12 cellular contexts compared by ENCODE assay signal in the genomic region with DNA sequence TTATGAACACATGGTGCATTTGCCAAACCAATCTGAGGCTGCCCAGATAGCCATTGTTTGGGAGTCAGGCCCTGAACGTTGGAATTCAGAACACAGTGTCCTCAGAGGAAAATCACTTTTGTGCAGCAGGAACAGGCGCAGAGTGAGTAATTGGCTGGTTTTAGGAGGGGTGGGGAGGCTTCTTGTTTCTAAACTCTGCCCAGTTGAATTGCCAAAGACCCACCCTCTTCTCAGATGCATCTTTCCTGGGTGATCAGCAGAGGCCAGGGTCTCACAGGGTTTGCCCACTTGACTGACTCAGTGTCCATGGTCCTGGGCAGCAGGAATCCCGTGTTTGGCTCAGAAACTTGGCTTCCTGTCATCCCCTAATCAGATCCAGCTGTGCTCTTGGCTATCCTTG. TPM values are rescaled to one million over a fixed set of nuclear protein-coding genes. Genes with fewer than 3 reads are reported as not detected.
DNase-seq lines count a peak whose midpoint lies in the region; ATAC-seq and TF ChIP-seq lines count a peak whose summit lies in the region.
"Had no signal": no experiment of that assay in that cellular context is flagged by ENCODE, and none has a peak within 500 bp of the region (broad histone marks: within the 10 kb centered on the region; RNA-seq: fewer than 3 reads in every experiment).

No MANE protein-coding gene starts in this region.

- no peak for ATAC-seq in HG03457 (IDR thresholded peaks at IDR 0.05; ENCODE audit: unreplicated experiment)

- no peaks in the 10 kb centered on the region for H3K9me3 ChIP-seq in neuronal stem cell (replicated peaks in 1 of 2; ENCODE audit: control insufficient read depth in 2 of 2, insufficient read depth in 1 of 2, low read depth in 1 of 2, low read length in 2 of 2)
- H3K9me3 ChIP-seq: ascending aorta, psoas muscle had no signal

- WGBS in neuronal stem cell (ENCODE audit: extremely low coverage in 2 of 2, insufficient read length in 2 of 2, insufficient replicate concordance in 1 of 2), 2 donors: no CpG with 5 or more reads among the region's 3 CpGs

- H2BK120ac ChIP-seq in neuronal stem cell (ENCODE audit: low read depth, low read length): no peak overlapping the region

- H3K27ac Mint-ChIP-seq in type B pancreatic cell: no peak overlapping the region
- H3K27ac Mint-ChIP-seq in chondrocyte (ENCODE audit: unreplicated experiment): no peak overlapping the region
- H3K27ac Mint-ChIP-seq: stimulated activated naive CD8-positive, alpha-beta T cell treated with anti-CD3 and anti-CD28 coated beads, Interleukin-15, Interleukin-2, amounts not matched to agents 100 ng/mL and 50 ng/mL, for 24 hours had no signal

- no peak overlapping the region for H4K91ac ChIP-seq in neuronal stem cell (ENCODE audit: low read depth, low read length, poor library complexity)

- TF ChIP-seq CTCF in fibroblast of pulmonary artery (IDR thresholded peaks at IDR 0.05; ENCODE audit: low read length, missing control alignments) (no peak), type B pancreatic cell (conservative IDR thresholded peaks at IDR 0.05) (no peak), chondrocyte (IDR thresholded peaks at IDR 0.05) (no peak)

- H3K27ac ChIP-seq in neuronal stem cell (replicated peaks; ENCODE audit: low read length): no peak overlapping the region
- H3K27ac ChIP-seq: ascending aorta, psoas muscle had no signal

- no peak overlapping the region for H3K4me3 ChIP-seq in fibroblast of pulmonary artery (replicated peaks; ENCODE audit: low read depth, low read length)
- no peak overlapping the region for H3K4me3 ChIP-seq in neuronal stem cell (ENCODE audit: low read length in 2 of 2)
- H3K4me3 ChIP-seq: ascending aorta, psoas muscle had no signal

- H2BK12ac ChIP-seq in neuronal stem cell (ENCODE audit: low read length): no peak overlapping the region

- no peak overlapping the region for H2BK5ac ChIP-seq in neuronal stem cell (ENCODE audit: low read length)

- H3K36me3 Mint-ChIP-seq in type B pancreatic cell: no peaks in the 10 kb centered on the region
- no peaks in the 10 kb centered on the region for H3K36me3 Mint-ChIP-seq in chondrocyte (ENCODE audit: low read depth)

- H3K4me3 Mint-ChIP-seq in type B pancreatic cell (no peak overlapping the region), chondrocyte (ENCODE audit: unreplicated experiment) (no peak overlapping the region)
- H3K4me3 Mint-ChIP-seq: stimulated activated naive CD8-positive, alpha-beta T cell treated with anti-CD3 and anti-CD28 coated beads, Interleukin-15, Interleukin-2, amounts not matched to agents 100 ng/mL and 50 ng/mL, for 24 hours had no signal

- H3K4ac ChIP-seq in neuronal stem cell (ENCODE audit: low read length): no peak overlapping the region

- H3K4me1 ChIP-seq in neuronal stem cell (ENCODE audit: control insufficient read depth in 2 of 2, insufficient read depth in 1 of 2, low read depth in 1 of 2, low read length in 2 of 2): peaks cover 3 to 7% of the 10 kb centered on the region in 2 donors
- H3K4me1 ChIP-seq: psoas muscle had no signal

- H3K4me1 Mint-ChIP-seq in type B pancreatic cell (ENCODE audit: unreplicated experiment) (peaks cover 4% of the 10 kb centered on the region), chondrocyte (ENCODE audit: low read depth) (peaks cover 22% of the 10 kb centered on the region)

- H2AFZ ChIP-seq in neuronal stem cell (ENCODE audit: low read length): no peak overlapping the region

- no peak overlapping the region for H3K4me2 ChIP-seq in neuronal stem cell (ENCODE audit: insufficient read depth, low read length, poor library complexity, severe bottlenecking)

- no peak overlapping the region for H4K8ac ChIP-seq in neuronal stem cell (ENCODE audit: low read depth, low read length)

- no peak overlapping the region for H2AK5ac ChIP-seq in neuronal stem cell (ENCODE audit: low read depth, low read length)

- no peak overlapping the region for H3K23ac ChIP-seq in neuronal stem cell (ENCODE audit: low read depth, low read length, poor library complexity)

- H3K9me3 Mint-ChIP-seq in type B pancreatic cell: no peaks in the 10 kb centered on the region
- no peaks in the 10 kb centered on the region for H3K9me3 Mint-ChIP-seq in chondrocyte (ENCODE audit: low read depth)
- H3K9me3 Mint-ChIP-seq: stimulated activated naive CD8-positive, alpha-beta T cell treated with anti-CD3 and anti-CD28 coated beads, Interleukin-15, Interleukin-2, amounts not matched to agents 100 ng/mL and 50 ng/mL, for 24 hours had no signal

- H2BK15ac ChIP-seq in neuronal stem cell (ENCODE audit: low read length): no peak overlapping the region

- H3K27me3 Mint-ChIP-seq in type B pancreatic cell: peaks cover 23% of the 10 kb centered on the region
- H3K27me3 Mint-ChIP-seq in chondrocyte (ENCODE audit: low read depth): peaks cover 14% of the 10 kb centered on the region
- H3K27me3 Mint-ChIP-seq: stimulated activated naive CD8-positive, alpha-beta T cell treated with anti-CD3 and anti-CD28 coated beads, Interleukin-15, Interleukin-2, amounts not matched to agents 100 ng/mL and 50 ng/mL, for 24 hours had no signal

- no peak overlapping the region for H3K9ac ChIP-seq in neuronal stem cell (ENCODE audit: low read depth, low read length, poor library complexity)

- peaks cover 0 to 25% (median 0%) of the 10 kb centered on the region in 3 experiments for H3K27me3 ChIP-seq in neuronal stem cell (ENCODE audit: control insufficient read depth in 3 of 3, insufficient read depth in 3 of 3, low read depth in 1 of 3, low read length in 3 of 3)
- H3K27me3 ChIP-seq: ascending aorta had no signal

- H3K36me3 ChIP-seq in neuronal stem cell (replicated peaks in 1 of 2; ENCODE audit: control insufficient read depth in 2 of 2, insufficient read depth in 2 of 2, low read length in 2 of 2): no peaks in the 10 kb centered on the region
- H3K36me3 ChIP-seq: ascending aorta had no signal

- DNase-seq in amygdala (lab: John Stamatoyannopoulos, UW) (peak in 31 of 56 donors; percentile 7 to 76 (median 37)), fibroblast of pulmonary artery (ENCODE audit: low read depth) (peak; percentile 58), neuronal stem cell (ENCODE audit: low spot score) (peak; percentile 11), type B pancreatic cell (ENCODE audit: extremely low spot score, unreplicated experiment) (peak; percentile 25), chondrocyte (ENCODE audit: low spot score) (no peak)
- DNase-seq in central memory CD4-positive, alpha-beta T cell: no peak
- DNase-seq: activated CD8-positive, alpha-beta memory T cell treated with anti-CD3 and anti-CD28 coated beads, Interleukin-2, amount 50 U/mL, for 48 hours; NCI-H524 treated with DMSO at 0.1 percent for 48 hours; psoas muscle had no signal

- no peak overlapping the region for H3K18ac ChIP-seq in neuronal stem cell (ENCODE audit: low read length)

- no peaks in the 10 kb centered on the region for H3K79me1 ChIP-seq in neuronal stem cell (ENCODE audit: low read depth, low read length)

- no peak overlapping the region for H3K14ac ChIP-seq in neuronal stem cell (ENCODE audit: low read length)

RNA-seq across cellular contexts. Expression of gene PRLHR, which starts 24.3 kb away (rescaled TPM):
- polyA plus RNA-seq in neuronal stem cell (2013, experiment 1 of 2): not detected
- polyA plus RNA-seq in neuronal stem cell (2013, experiment 2 of 2): not detected
- total RNA-seq in type B pancreatic cell (ENCODE audit: low replicate concordance): 2.6 and 3.3 TPM in 2 replicates
- total RNA-seq in chondrocyte: not detected in 3 replicates
- total RNA-seq: ascending aorta had no signal

Comparison
In these comparisons a context has a peak if more than half of its experiments do, and no peak if none do; other contexts are left out.
1. DNase-seq: peak in amygdala (31 of 56), fibroblast of pulmonary artery (single experiment), neuronal stem cell (single experiment) and type B pancreatic cell (single experiment); none in central memory CD4-positive, alpha-beta T cell (single experiment) and chondrocyte (single experiment).